Comparison of ENCODE assay signal across 14 cellular contexts in the genomic region with DNA sequence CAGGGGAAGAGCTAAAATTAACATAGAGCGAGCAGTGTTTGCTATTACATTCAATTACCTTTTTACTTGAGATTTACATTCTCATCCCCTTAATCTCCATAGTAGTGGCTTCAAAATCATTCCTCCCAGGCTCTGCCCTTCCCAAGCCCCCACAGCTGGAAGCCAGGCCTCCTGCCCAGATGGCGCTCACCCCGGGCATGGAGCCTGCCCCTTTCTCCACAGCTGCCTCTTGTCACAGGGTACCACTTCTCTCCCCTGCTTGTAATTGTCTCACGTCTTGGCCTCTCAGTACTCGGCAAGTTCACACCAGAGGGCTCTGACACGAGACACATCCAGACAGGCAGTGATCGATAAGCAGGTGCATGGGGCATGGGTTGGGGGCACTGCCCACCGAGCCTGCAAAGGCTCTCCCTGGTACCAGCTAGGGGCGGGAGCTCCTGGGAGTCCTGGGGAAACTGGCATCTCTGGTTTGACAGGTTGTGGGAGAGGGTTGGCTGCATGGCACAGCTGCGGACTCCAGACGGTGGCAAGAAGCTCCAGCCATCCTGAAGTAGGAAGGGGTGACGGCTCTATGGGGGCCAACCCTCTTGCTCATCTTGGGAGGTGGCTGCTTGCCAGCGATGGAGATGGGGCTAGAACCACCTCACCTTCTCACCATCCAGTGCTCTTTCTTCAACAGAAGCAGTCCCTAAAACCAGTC. TPM values are rescaled to one million over a fixed set of nuclear protein-coding genes. Genes with fewer than 3 reads are reported as not detected.
DNase-seq lines count a peak whose midpoint lies in the region; ATAC-seq and TF ChIP-seq lines count a peak whose summit lies in the region.
"Had no signal": no experiment of that assay in that cellular context is flagged by ENCODE, and none has a peak within 500 bp of the region (broad histone marks: within the 10 kb centered on the region; RNA-seq: fewer than 3 reads in every experiment).

No MANE protein-coding gene starts in this region.

- DNase-seq in DMS 273 (lab: John Stamatoyannopoulos, UW; ENCODE audit: unreplicated experiment) (peak; percentile 85), HT-29 (ENCODE audit: low spot score) (peak; percentile 87), RWPE2 (ENCODE audit: low spot score) (peak; percentile 45), neural progenitor cell (ENCODE audit: low spot score) (no peak), WERI-Rb-1 (no peak), NCI-H2029 (lab: John Stamatoyannopoulos, UW) (no peak)
- DNase-seq in activated T-helper 1 cell treated with anti-CD3 and anti-CD28 coated beads, Interleukin-12 subunit alpha, Interleukin-12 subunit beta, Interleukin-2, Interleukin-4 antibody, amounts not matched to agents 30 ng/mL and 10 ng/mL and 1 ng/mL, durations not matched to agents 14 hours and 24 hours and 36 hours (ENCODE audit: low spot score): no peak
- DNase-seq: activated naive CD8-positive, alpha-beta T cell treated with anti-CD3 and anti-CD28 coated beads, Interleukin-2, amount 10 ng/mL, durations not matched to agents 7 days and 5 days; NCI-H446 treated with DMSO at 0.1 percent for 48 hours; stimulated activated CD4-positive, alpha-beta T cell treated with anti-CD3 and anti-CD28 coated beads, Interleukin-4, amount 100 ng/mL, for 24 hours had no signal

- H3K4me3 ChIP-seq in RWPE2 (ENCODE audit: severe bottlenecking) (no peak overlapping the region), neural progenitor cell (no peak overlapping the region), WERI-Rb-1 (ENCODE audit: low read depth, low read length) (no peak overlapping the region)
- H3K4me3 ChIP-seq: BLaER1, cardiac muscle cell, PC-9, thoracic aorta had no signal

- H3K36me3 ChIP-seq in RWPE2 (ENCODE audit: low read depth): no peaks in the 10 kb centered on the region
- no peaks in the 10 kb centered on the region for H3K36me3 ChIP-seq in neural progenitor cell
- H3K36me3 ChIP-seq in WERI-Rb-1: no peaks in the 10 kb centered on the region
- H3K36me3 ChIP-seq: BLaER1, cardiac muscle cell, thoracic aorta had no signal

- no peak overlapping the region for H3K9ac ChIP-seq in neural progenitor cell
- H3K9ac ChIP-seq: BLaER1 had no signal

- H2AFZ ChIP-seq in neural progenitor cell (replicated peaks): no peak overlapping the region
- H2AFZ ChIP-seq: PC-9 had no signal

- H3K36me3 Mint-ChIP-seq in neural progenitor cell: peaks cover 2% of the 10 kb centered on the region
- H3K36me3 Mint-ChIP-seq in activated T-helper 1 cell treated with anti-CD3 and anti-CD28 coated beads, Interleukin-12 subunit alpha, Interleukin-12 subunit beta, Interleukin-2, Interleukin-4 antibody, amounts not matched to agents 30 ng/mL and 10 ng/mL and 1 ng/mL, durations not matched to agents 14 hours and 24 hours and 36 hours (ENCODE audit: low read depth): no peaks in the 10 kb centered on the region
- H3K36me3 Mint-ChIP-seq: activated naive CD8-positive, alpha-beta T cell treated with anti-CD3 and anti-CD28 coated beads, Interleukin-2, amount 10 ng/mL, durations not matched to agents 7 days and 5 days had no signal

- H3K4me3 Mint-ChIP-seq in neural progenitor cell: no peak overlapping the region
- no peak overlapping the region for H3K4me3 Mint-ChIP-seq in activated T-helper 1 cell treated with anti-CD3 and anti-CD28 coated beads, Interleukin-12 subunit alpha, Interleukin-12 subunit beta, Interleukin-2, Interleukin-4 antibody, amounts not matched to agents 30 ng/mL and 10 ng/mL and 1 ng/mL, durations not matched to agents 14 hours and 24 hours and 36 hours
- H3K4me3 Mint-ChIP-seq: activated naive CD8-positive, alpha-beta T cell treated with anti-CD3 and anti-CD28 coated beads, Interleukin-2, amount 10 ng/mL, durations not matched to agents 7 days and 5 days had no signal

- peak overlapping the region; percentile 12 for H3K27ac Mint-ChIP-seq in neural progenitor cell
- no peak overlapping the region for H3K27ac Mint-ChIP-seq in activated T-helper 1 cell treated with anti-CD3 and anti-CD28 coated beads, Interleukin-12 subunit alpha, Interleukin-12 subunit beta, Interleukin-2, Interleukin-4 antibody, amounts not matched to agents 30 ng/mL and 10 ng/mL and 1 ng/mL, durations not matched to agents 14 hours and 24 hours and 36 hours
- H3K27ac Mint-ChIP-seq: activated naive CD8-positive, alpha-beta T cell treated with anti-CD3 and anti-CD28 coated beads, Interleukin-2, amount 10 ng/mL, durations not matched to agents 7 days and 5 days had no signal

- peaks cover 9% of the 10 kb centered on the region for H3K4me1 ChIP-seq in RWPE2 (ENCODE audit: insufficient read depth, poor library complexity, severe bottlenecking)
- peaks cover 41% of the 10 kb centered on the region for H3K4me1 ChIP-seq in neural progenitor cell
- H3K4me1 ChIP-seq: BLaER1 had no signal

- no peaks in the 10 kb centered on the region for H3K9me3 Mint-ChIP-seq in neural progenitor cell
- no peaks in the 10 kb centered on the region for H3K9me3 Mint-ChIP-seq in activated T-helper 1 cell treated with anti-CD3 and anti-CD28 coated beads, Interleukin-12 subunit alpha, Interleukin-12 subunit beta, Interleukin-2, Interleukin-4 antibody, amounts not matched to agents 30 ng/mL and 10 ng/mL and 1 ng/mL, durations not matched to agents 14 hours and 24 hours and 36 hours
- H3K9me3 Mint-ChIP-seq: activated naive CD8-positive, alpha-beta T cell treated with anti-CD3 and anti-CD28 coated beads, Interleukin-2, amount 10 ng/mL, durations not matched to agents 7 days and 5 days had no signal

- H4K20me1 ChIP-seq in neural progenitor cell (ENCODE audit: low read depth): peaks cover 14% of the 10 kb centered on the region
- H4K20me1 ChIP-seq: BLaER1 had no signal

- no peaks in the 10 kb centered on the region for H3K27me3 ChIP-seq in RWPE2 (ENCODE audit: insufficient read depth, poor library complexity, severe bottlenecking)
- H3K27me3 ChIP-seq in neural progenitor cell: no peaks in the 10 kb centered on the region
- no peaks in the 10 kb centered on the region for H3K27me3 ChIP-seq in WERI-Rb-1 (ENCODE audit: insufficient read depth, low read depth, severe bottlenecking)
- H3K27me3 ChIP-seq: cardiac muscle cell had no signal

- H3K4me2 ChIP-seq in neural progenitor cell: no peak overlapping the region
- H3K4me2 ChIP-seq: BLaER1, PC-9 had no signal

- H3K27ac ChIP-seq in RWPE2 (ENCODE audit: poor library complexity, severe bottlenecking) (no peak overlapping the region), neural progenitor cell (no peak overlapping the region), WERI-Rb-1 (no peak overlapping the region)
- H3K27ac ChIP-seq: BLaER1, cardiac muscle cell, PC-9, thoracic aorta had no signal

- intact Hi-C loops in activated T-helper 1 cell treated with anti-CD3 and anti-CD28 coated beads, Interleukin-12 subunit alpha, Interleukin-12 subunit beta, Interleukin-2, Interleukin-4 antibody, amounts not matched to agents 30 ng/mL and 10 ng/mL and 1 ng/mL, durations not matched to agents 14 hours and 24 hours and 36 hours (cut with micrococcal nuclease): no loop called here

- no peak for ATAC-seq in RWPE2 (ENCODE audit: low read depth)

- peaks cover 8% of the 10 kb centered on the region for H3F3A ChIP-seq in neural progenitor cell (ENCODE audit: low read depth)

- TF ChIP-seq CTCF in RWPE2 (IDR thresholded peaks at IDR 0.05; ENCODE audit: poor library complexity, severe bottlenecking): no peak
- TF ChIP-seq CTCF in neural progenitor cell (IDR thresholded peaks at IDR 0.05): no peak
- TF ChIP-seq CTCF in WERI-Rb-1 (IDR thresholded peaks at IDR 0.05; ENCODE audit: low read depth, low read length): no peak

- peaks cover 28% of the 10 kb centered on the region for H3K4me1 Mint-ChIP-seq in neural progenitor cell
- H3K4me1 Mint-ChIP-seq in activated T-helper 1 cell treated with anti-CD3 and anti-CD28 coated beads, Interleukin-12 subunit alpha, Interleukin-12 subunit beta, Interleukin-2, Interleukin-4 antibody, amounts not matched to agents 30 ng/mL and 10 ng/mL and 1 ng/mL, durations not matched to agents 14 hours and 24 hours and 36 hours (ENCODE audit: low read depth): no peaks in the 10 kb centered on the region
- H3K4me1 Mint-ChIP-seq: activated naive CD8-positive, alpha-beta T cell treated with anti-CD3 and anti-CD28 coated beads, Interleukin-2, amount 10 ng/mL, durations not matched to agents 7 days and 5 days had no signal

- H3K79me2 ChIP-seq in neural progenitor cell (ENCODE audit: low read depth): peaks cover 24% of the 10 kb centered on the region

- H3K9me3 ChIP-seq in RWPE2 (ENCODE audit: severe bottlenecking) (no peaks in the 10 kb centered on the region), neural progenitor cell (ENCODE audit: low read depth) (no peaks in the 10 kb centered on the region), WERI-Rb-1 (ENCODE audit: severe bottlenecking) (no peaks in the 10 kb centered on the region)
- H3K9me3 ChIP-seq: BLaER1, thoracic aorta had no signal

- peaks cover 2% of the 10 kb centered on the region for H3K27me3 Mint-ChIP-seq in neural progenitor cell (ENCODE audit: insufficient read depth, low read depth)
- no peaks in the 10 kb centered on the region for H3K27me3 Mint-ChIP-seq in activated T-helper 1 cell treated with anti-CD3 and anti-CD28 coated beads, Interleukin-12 subunit alpha, Interleukin-12 subunit beta, Interleukin-2, Interleukin-4 antibody, amounts not matched to agents 30 ng/mL and 10 ng/mL and 1 ng/mL, durations not matched to agents 14 hours and 24 hours and 36 hours (ENCODE audit: insufficient read depth)
- H3K27me3 Mint-ChIP-seq: activated naive CD8-positive, alpha-beta T cell treated with anti-CD3 and anti-CD28 coated beads, Interleukin-2, amount 10 ng/mL, durations not matched to agents 7 days and 5 days had no signal

RNA-seq across cellular contexts. Expression of a gene that starts 20.1 kb away (rescaled TPM):
- 28.6 and 39.0 TPM in 2 replicates for total RNA-seq in HT-29 (2014; rRNA removed; shearing (Covaris generic))
- total RNA-seq in neural progenitor cell (ENCODE audit: low replicate concordance): 3.4 and 10.1 TPM in 2 replicates
- 8.0 and 11.7 TPM in 2 replicates for total RNA-seq in activated T-helper 1 cell treated with anti-CD3 and anti-CD28 coated beads, Interleukin-12 subunit alpha, Interleukin-12 subunit beta, Interleukin-2, Interleukin-4 antibody, amounts not matched to agents 30 ng/mL and 10 ng/mL and 1 ng/mL, durations not matched to agents 14 hours and 24 hours and 36 hours

Comparison
In these comparisons a context has a peak if more than half of its experiments do, and no peak if none do; other contexts are left out.
1. DNase-seq: peak in DMS 273 (single experiment), HT-29 (single experiment) and RWPE2 (single experiment); none in neural progenitor cell (single experiment), WERI-Rb-1 (single experiment), NCI-H2029 (single experiment) and activated T-helper 1 cell treated with anti-CD3 and anti-CD28 coated beads, Interleukin-12 subunit alpha, Interleukin-12 subunit beta, Interleukin-2, Interleukin-4 antibody, amounts not matched to agents 30 ng/mL and 10 ng/mL and 1 ng/mL, durations not matched to agents 14 hours and 24 hours and 36 hours (single experiment).